1 cellular context compared by ENCODE assay signal in genomic region chr10:70500339-70500738, GRCh38.
TF ChIP-seq lines count a peak whose summit lies in the region.

No MANE protein-coding gene starts in this region.

TF ChIP-seq in WTC11, 78 proteins besides CTCF, POLR2A, EP300 and RAD21 (continued from another document):
- no peak for TF ChIP-seq EMX1 (CRISPR knock-in tag; IDR thresholded peaks at IDR 0.05)
- TF ChIP-seq RORB (CRISPR knock-in tag; IDR thresholded peaks at IDR 0.05), result no peak
- TF ChIP-seq, protein P1, sequence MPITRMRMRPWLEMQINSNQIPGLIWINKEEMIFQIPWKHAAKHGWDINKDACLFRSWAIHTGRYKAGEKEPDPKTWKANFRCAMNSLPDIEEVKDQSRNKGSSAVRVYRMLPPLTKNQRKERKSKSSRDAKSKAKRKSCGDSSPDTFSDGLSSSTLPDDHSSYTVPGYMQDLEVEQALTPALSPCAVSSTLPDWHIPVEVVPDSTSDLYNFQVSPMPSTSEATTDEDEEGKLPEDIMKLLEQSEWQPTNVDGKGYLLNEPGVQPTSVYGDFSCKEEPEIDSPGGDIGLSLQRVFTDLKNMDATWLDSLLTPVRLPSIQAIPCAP (CRISPR knock-in tag; IDR thresholded peaks at IDR 0.05), result no peak
- TF ChIP-seq ESRRA (CRISPR knock-in tag; IDR thresholded peaks at IDR 0.05; ENCODE audit: borderline replicate concordance), result no peak
- TF ChIP-seq ERG (CRISPR knock-in tag; IDR thresholded peaks at IDR 0.05), result no peak
- no peak for TF ChIP-seq SMAD4 (CRISPR knock-in tag; IDR thresholded peaks at IDR 0.05)
- TF ChIP-seq, protein P2, sequence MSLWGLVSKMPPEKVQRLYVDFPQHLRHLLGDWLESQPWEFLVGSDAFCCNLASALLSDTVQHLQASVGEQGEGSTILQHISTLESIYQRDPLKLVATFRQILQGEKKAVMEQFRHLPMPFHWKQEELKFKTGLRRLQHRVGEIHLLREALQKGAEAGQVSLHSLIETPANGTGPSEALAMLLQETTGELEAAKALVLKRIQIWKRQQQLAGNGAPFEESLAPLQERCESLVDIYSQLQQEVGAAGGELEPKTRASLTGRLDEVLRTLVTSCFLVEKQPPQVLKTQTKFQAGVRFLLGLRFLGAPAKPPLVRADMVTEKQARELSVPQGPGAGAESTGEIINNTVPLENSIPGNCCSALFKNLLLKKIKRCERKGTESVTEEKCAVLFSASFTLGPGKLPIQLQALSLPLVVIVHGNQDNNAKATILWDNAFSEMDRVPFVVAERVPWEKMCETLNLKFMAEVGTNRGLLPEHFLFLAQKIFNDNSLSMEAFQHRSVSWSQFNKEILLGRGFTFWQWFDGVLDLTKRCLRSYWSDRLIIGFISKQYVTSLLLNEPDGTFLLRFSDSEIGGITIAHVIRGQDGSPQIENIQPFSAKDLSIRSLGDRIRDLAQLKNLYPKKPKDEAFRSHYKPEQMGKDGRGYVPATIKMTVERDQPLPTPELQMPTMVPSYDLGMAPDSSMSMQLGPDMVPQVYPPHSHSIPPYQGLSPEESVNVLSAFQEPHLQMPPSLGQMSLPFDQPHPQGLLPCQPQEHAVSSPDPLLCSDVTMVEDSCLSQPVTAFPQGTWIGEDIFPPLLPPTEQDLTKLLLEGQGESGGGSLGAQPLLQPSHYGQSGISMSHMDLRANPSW (CRISPR knock-in tag; conservative IDR thresholded peaks at IDR 0.05; ENCODE audit: low read depth), result no peak
- TF ChIP-seq ZNF121 (CRISPR knock-in tag; IDR thresholded peaks at IDR 0.05), result no peak
- no peak for TF ChIP-seq SP1 (CRISPR knock-in tag; conservative IDR thresholded peaks at IDR 0.05)
- TF ChIP-seq ZNF281 (CRISPR knock-in tag; IDR thresholded peaks at IDR 0.05), result no peak
- TF ChIP-seq, protein P3, sequence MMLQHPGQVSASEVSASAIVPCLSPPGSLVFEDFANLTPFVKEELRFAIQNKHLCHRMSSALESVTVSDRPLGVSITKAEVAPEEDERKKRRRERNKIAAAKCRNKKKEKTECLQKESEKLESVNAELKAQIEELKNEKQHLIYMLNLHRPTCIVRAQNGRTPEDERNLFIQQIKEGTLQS (CRISPR knock-in tag; conservative IDR thresholded peaks at IDR 0.05), result no peak
- TF ChIP-seq TCF7 (CRISPR knock-in tag; IDR thresholded peaks at IDR 0.05; ENCODE audit: low read depth), result no peak
- TF ChIP-seq FOXK1 (CRISPR knock-in tag; IDR thresholded peaks at IDR 0.05), result no peak
- no peak for TF ChIP-seq CREM (CRISPR knock-in tag; IDR thresholded peaks at IDR 0.05)
- TF ChIP-seq, protein P4, sequence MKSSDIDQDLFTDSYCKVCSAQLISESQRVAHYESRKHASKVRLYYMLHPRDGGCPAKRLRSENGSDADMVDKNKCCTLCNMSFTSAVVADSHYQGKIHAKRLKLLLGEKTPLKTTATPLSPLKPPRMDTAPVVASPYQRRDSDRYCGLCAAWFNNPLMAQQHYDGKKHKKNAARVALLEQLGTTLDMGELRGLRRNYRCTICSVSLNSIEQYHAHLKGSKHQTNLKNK (CRISPR knock-in tag; IDR thresholded peaks at IDR 0.05), result no peak
- TF ChIP-seq ATF2 (CRISPR knock-in tag; IDR thresholded peaks at IDR 0.05; ENCODE audit: borderline replicate concordance, low read depth), result no peak
